ENCODE assay signal across 2 cellular contexts in genomic region chr11:9695228-9695627, GRCh38.
TF ChIP-seq lines count a peak whose summit lies in the region.

No MANE protein-coding gene starts in this region.

TF ChIP-seq in HEK293, 187 proteins besides CTCF, POLR2A, EP300 and RAD21:
- TF ChIP-seq ZNF146 (tag by site-specific recombination; IDR thresholded peaks at IDR 0.05) (peak; percentile 91), ZNF580 (tag by site-specific recombination; IDR thresholded peaks at IDR 0.05) (0 out of 2 replicates have a peak, but pooled peaks have one; percentile 52)

TF ChIP-seq in K562, 482 proteins besides CTCF, POLR2A, EP300 and RAD21:
- TF ChIP-seq ZNF146 (CRISPR knock-in tag; IDR thresholded peaks at IDR 0.05; ENCODE audit: unreplicated experiment) (peak; percentile 93), RBM25 (IDR thresholded peaks at IDR 0.05; ENCODE audit: low read depth, low read length, severe bottlenecking) (peak; percentile 13)
TF ChIP-seq in K562: peak in this region for 2; not testable (repeated sequence) for 480.
